ENCODE assay signal across 8 cellular contexts in the genomic region with DNA sequence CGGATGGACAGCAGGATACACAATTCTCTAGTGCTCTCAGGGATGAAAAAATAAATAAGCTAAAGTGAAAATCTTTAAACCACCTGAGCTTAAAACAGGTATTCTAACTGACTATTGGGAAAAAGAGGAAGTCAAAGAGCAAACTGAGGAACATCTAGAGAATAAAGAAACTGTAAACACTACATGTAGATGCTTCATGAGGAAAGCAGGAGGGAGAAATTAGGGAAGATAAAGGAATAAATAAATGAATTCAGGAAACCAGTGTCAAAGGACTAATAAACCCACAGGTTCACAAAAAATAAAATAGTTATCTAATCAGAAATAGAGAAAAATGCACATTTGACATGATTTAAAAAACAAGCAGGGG. TPM values are rescaled to one million over a fixed set of nuclear protein-coding genes. Genes with fewer than 3 reads are reported as not detected.
DNase-seq lines count a peak whose midpoint lies in the region; ATAC-seq and TF ChIP-seq lines count a peak whose summit lies in the region.

No MANE protein-coding gene starts in this region.

- H3K18ac ChIP-seq in neuronal stem cell (ENCODE audit: low read length): no peak overlapping the region

- no peak overlapping the region for H3K27ac ChIP-seq in neuronal stem cell (replicated peaks; ENCODE audit: low read length)

- no peak overlapping the region for H3K9ac ChIP-seq in neuronal stem cell (ENCODE audit: low read depth, low read length, poor library complexity)

- no CpG with 5 or more reads among the region's 1 CpG for WGBS in neuronal stem cell (ENCODE audit: extremely low coverage in 2 of 2, insufficient read length in 2 of 2, insufficient replicate concordance in 1 of 2), 2 donors

- H3K9me3 ChIP-seq in neuronal stem cell (replicated peaks in 1 of 2; ENCODE audit: control insufficient read depth in 2 of 2, insufficient read depth in 1 of 2, low read depth in 1 of 2, low read length in 2 of 2): no peaks in the 10 kb centered on the region

- H3K9me3 Mint-ChIP-seq in Calu3 (ENCODE audit: low read depth, unreplicated experiment): no peaks in the 10 kb centered on the region
- H3K9me3 Mint-ChIP-seq in chondrocyte (ENCODE audit: low read depth): no peaks in the 10 kb centered on the region

- no peak for DNase-seq in Calu3
- DNase-seq in chondrocyte (ENCODE audit: low spot score): no peak
- DNase-seq in neuronal stem cell (ENCODE audit: low spot score): no peak
- DNase-seq in hypothalamus (lab: John Stamatoyannopoulos, UW): no peak
- DNase-seq in erythroblast (lab: John Stamatoyannopoulos, UW): no peak
- DNase-seq in NCI-H1105 (lab: John Stamatoyannopoulos, UW): no peak

- peak overlapping the region; percentile 96 for H3K27ac Mint-ChIP-seq in Calu3 (ENCODE audit: unreplicated experiment)
- peak overlapping the region; percentile 100 for H3K27ac Mint-ChIP-seq in chondrocyte (ENCODE audit: unreplicated experiment)

- no peaks in the 10 kb centered on the region for H3K27me3 ChIP-seq in neuronal stem cell (ENCODE audit: control insufficient read depth in 3 of 3, insufficient read depth in 3 of 3, low read depth in 1 of 3, low read length in 3 of 3)

- H3K27me3 Mint-ChIP-seq in Calu3 (ENCODE audit: unreplicated experiment) (no peaks in the 10 kb centered on the region), chondrocyte (ENCODE audit: low read depth) (no peaks in the 10 kb centered on the region)

- no peak for TF ChIP-seq POLR2A in erythroblast (IDR thresholded peaks at IDR 0.05; ENCODE audit: low read length)

- no peak overlapping the region for H2BK120ac ChIP-seq in neuronal stem cell (ENCODE audit: low read depth, low read length)

- H3K79me1 ChIP-seq in neuronal stem cell (ENCODE audit: low read depth, low read length): no peaks in the 10 kb centered on the region

- peak overlapping the region; percentile 96 for H2AFZ ChIP-seq in neuronal stem cell (ENCODE audit: low read length)

- no peak overlapping the region for H2BK12ac ChIP-seq in neuronal stem cell (ENCODE audit: low read length)

- H2BK15ac ChIP-seq in neuronal stem cell (ENCODE audit: low read length): no peak overlapping the region

- no peaks in the 10 kb centered on the region for H3K4me1 ChIP-seq in neuronal stem cell (ENCODE audit: control insufficient read depth in 2 of 2, insufficient read depth in 1 of 2, low read depth in 1 of 2, low read length in 2 of 2)

- H3K4me2 ChIP-seq in neuronal stem cell (ENCODE audit: insufficient read depth, low read length, poor library complexity, severe bottlenecking): no peak overlapping the region

- peak overlapping the region in 1 of 2 donors; percentile 78 for H3K4me3 ChIP-seq in neuronal stem cell (ENCODE audit: low read length in 2 of 2)

- no peak overlapping the region for H3K4ac ChIP-seq in neuronal stem cell (ENCODE audit: low read length)

- peaks cover 29% of the 10 kb centered on the region for H3K36me3 Mint-ChIP-seq in Calu3 (ENCODE audit: insufficient read depth, unreplicated experiment)
- no peaks in the 10 kb centered on the region for H3K36me3 Mint-ChIP-seq in chondrocyte (ENCODE audit: low read depth)

- TF ChIP-seq CTCF in Calu3 (IDR thresholded peaks at IDR 0.05; ENCODE audit: unreplicated experiment) (no peak), chondrocyte (IDR thresholded peaks at IDR 0.05) (peak; percentile 12)

- H4K91ac ChIP-seq in neuronal stem cell (ENCODE audit: low read depth, low read length, poor library complexity): no peak overlapping the region

- ATAC-seq in HG03432 (IDR thresholded peaks at IDR 0.05; ENCODE audit: unreplicated experiment) (peak; percentile 4), HG03025 (IDR thresholded peaks at IDR 0.05; ENCODE audit: low FRiP score, unreplicated experiment) (no peak)

- no peak overlapping the region for H2AK5ac ChIP-seq in neuronal stem cell (ENCODE audit: low read depth, low read length)

- H2BK5ac ChIP-seq in neuronal stem cell (ENCODE audit: low read length): no peak overlapping the region

- H4K8ac ChIP-seq in neuronal stem cell (ENCODE audit: low read depth, low read length): no peak overlapping the region

- H3K23ac ChIP-seq in neuronal stem cell (ENCODE audit: low read depth, low read length, poor library complexity): no peak overlapping the region

- TSS peak; percentile 78 for BruUV-seq in Calu3 (replicated peaks; lab: Mats Ljungman, UMichigan)

- H3K36me3 ChIP-seq in neuronal stem cell (replicated peaks in 1 of 2; ENCODE audit: control insufficient read depth in 2 of 2, insufficient read depth in 2 of 2, low read length in 2 of 2): peaks cover 2 to 3% of the 10 kb centered on the region in 2 donors

- CTCF ChIA-PET in Calu3 (lab: Charles Lee): interaction anchor here (0.6 to 2.0 kb wide), 3 partner anchors 8 to 195 kb away, joined by 5 to 14 read pairs (median 6); no protein-coding TSS in a partner anchor

- H3K4me3 Mint-ChIP-seq in Calu3 (ENCODE audit: low read depth, unreplicated experiment) (peak overlapping the region; percentile 98), chondrocyte (ENCODE audit: unreplicated experiment) (peak overlapping the region; percentile 98)

- intact Hi-C loops in Calu3 (cut with micrococcal nuclease; ENCODE audit: unreplicated experiment): no loop called here

- no peak overlapping the region for H3K14ac ChIP-seq in neuronal stem cell (ENCODE audit: low read length)

- H3K4me1 Mint-ChIP-seq in Calu3 (ENCODE audit: low read depth, unreplicated experiment): peaks cover 46% of the 10 kb centered on the region
- H3K4me1 Mint-ChIP-seq in chondrocyte (ENCODE audit: low read depth): peaks cover 36% of the 10 kb centered on the region

RNA-seq across cellular contexts. Expression of a gene that starts 0.5 kb away (rescaled TPM):
- total RNA-seq in Calu3 (2022) (74.7 and 87.5 TPM in 2 replicates), chondrocyte (17.8 to 24.1 TPM (median 23.3 TPM) in 3 replicates)
- 14.4 TPM for polyA plus RNA-seq in neuronal stem cell (2013, experiment 1 of 2)
- 14.1 TPM for polyA plus RNA-seq in neuronal stem cell (2013, experiment 2 of 2)
